ENCODE assay signal across 8 cellular contexts in genomic region chr15:73951591-73951990, GRCh38. TPM values are rescaled to one million over a fixed set of nuclear protein-coding genes. Genes with fewer than 3 reads are reported as not detected.
DNase-seq lines count a peak whose midpoint lies in the region; ATAC-seq and TF ChIP-seq lines count a peak whose summit lies in the region.

No MANE protein-coding gene starts in this region.

- H3K18ac ChIP-seq in IMR-90 (ENCODE audit: low read depth, low read length) = peak overlapping the region; percentile 46
- H3K18ac ChIP-seq in mesenchymal stem cell (ENCODE audit: low read depth in 1 of 2, low read length in 2 of 2) = peak overlapping the region; percentile 91 to 98

- 34% methylated on average over 3 of the region's 12 CpGs; no CpG with 5 or more reads in 1 of the 2 experiments for WGBS in IMR-90 (ENCODE audit: extremely low coverage in 2 of 2, insufficient read length in 1 of 2), 2 experiments
- WGBS in mammary epithelial cell (ENCODE audit: low coverage, missing lambda C conversion rate) = 71% methylated on average over 9 of the region's 12 CpGs
- 22% methylated on average over 9 of the region's 12 CpGs for WGBS in mesenchymal stem cell
- 32 to 45% (median 36%) methylated on average over 11 to 12 of the region's 12 CpGs for WGBS in spleen, 5 donors

- H3K14ac ChIP-seq in IMR-90 (replicated peaks; ENCODE audit: low read depth, low read length) = peak overlapping the region; percentile 71
- H3K14ac ChIP-seq in mesenchymal stem cell (ENCODE audit: low read length in 2 of 2) = peak overlapping the region in 1 of 2 experiments; percentile 2

- H2BK120ac ChIP-seq in IMR-90 (ENCODE audit: low read depth, low read length) = peak overlapping the region; percentile 50
- peak overlapping the region; percentile 97 for H2BK120ac ChIP-seq in mesenchymal stem cell (ENCODE audit: low read depth, low read length)

- H3K4me3 ChIP-seq in IMR-90 (ENCODE audit: insufficient read depth, low read depth, low read length) (no peak overlapping the region), mammary epithelial cell (replicated peaks in 1 of 3; ENCODE audit: insufficient read depth in 1 of 3, low read depth in 2 of 3, low read length in 3 of 3) (no peak overlapping the region), mesenchymal stem cell (ENCODE audit: insufficient read depth in 1 of 2, low read depth in 1 of 2, low read length in 2 of 2) (peak overlapping the region in 1 of 2 experiments; percentile 21), spleen (no peak overlapping the region)

- dilution Hi-C loops in IMR-90 (cut with HindIII; ENCODE audit: low sequenced_read_pairs, unreplicated experiment) (no loop called here), mammary epithelial cell (cut with HindIII; ENCODE audit: low sequenced_read_pairs) (loop anchor here (25.0 kb wide), 1 partner anchor 361 kb away; no protein-coding TSS in a partner anchor)

- BruUV-seq in IMR-90 (replicated peaks; lab: Mats Ljungman, UMichigan) (no TSS peak), mammary epithelial cell (replicated peaks; lab: Mats Ljungman, UMichigan) (no TSS peak)

- H4K20me1 ChIP-seq in IMR-90 (ENCODE audit: insufficient read depth, low read length) (0 out of 2 replicates have a peak, but pooled peaks cover 2% of the 10 kb centered on the region), mammary epithelial cell (ENCODE audit: insufficient read depth, low read length) (no peaks in the 10 kb centered on the region)

- H2BK5ac ChIP-seq in IMR-90 (ENCODE audit: low read depth, low read length, poor library complexity, severe bottlenecking) (peak overlapping the region; percentile 70), mesenchymal stem cell (ENCODE audit: low read depth, low read length, poor library complexity, severe bottlenecking) (peak overlapping the region; percentile 37)

- H3K79me1 ChIP-seq in IMR-90 (ENCODE audit: low read depth in 1 of 2, low read length in 2 of 2) (0 out of 4 replicates have a peak, but pooled peaks cover 0 to 3% of the 10 kb centered on the region in 2 experiments), mesenchymal stem cell (replicated peaks; ENCODE audit: low read length, poor library complexity, severe bottlenecking) (peaks cover 5% of the 10 kb centered on the region)

- no peak for ATAC-seq in IMR-90 (ENCODE audit: low read depth)

- H3K79me2 ChIP-seq in mammary epithelial cell (ENCODE audit: insufficient read depth, low read length) = no peaks in the 10 kb centered on the region

- H3K27me3 ChIP-seq in IMR-90 (ENCODE audit: control insufficient read depth, insufficient read depth, low read length) (no peaks in the 10 kb centered on the region), mammary epithelial cell (ENCODE audit: insufficient read depth, low read length) (no peaks in the 10 kb centered on the region), mesenchymal stem cell (ENCODE audit: control insufficient read depth in 1 of 2, insufficient read depth in 1 of 2, low read length in 2 of 2) (no peaks in the 10 kb centered on the region), spleen (replicated peaks in 1 of 7) (no peaks in the 10 kb centered on the region)

- DNase-seq in IMR-90 = no peak
- DNase-seq in mammary epithelial cell = no peak
- DNase-seq in mesenchymal stem cell = no peak
- DNase-seq in spleen = peak; percentile 63
- no peak for DNase-seq in SIG-M5 treated with dmso at 0.1 percent for 504 hours (lab: John Stamatoyannopoulos, UW; ENCODE audit: unreplicated experiment)
- no peak for DNase-seq in SKM-1 (lab: John Stamatoyannopoulos, UW; ENCODE audit: unreplicated experiment)
- no peak for DNase-seq in RPMI8226
- no peak for DNase-seq in activated effector memory CD4-positive, alpha-beta T cell treated with Interleukin-2 at 50 U/mL for 16 hours

- CTCF ChIA-PET in IMR-90 (lab: Yijun Ruan, JAX) (interaction anchor here (0.7 to 2.1 kb wide), 15 partner anchors 10 to 369 kb away, joined by 3 to 13 read pairs (median 3); no protein-coding TSS in a partner anchor), mammary epithelial cell (lab: Charles Lee; ENCODE audit: low non-redundant PET) (interaction anchor here (0.6 to 1.4 kb wide), 5 partner anchors 10 to 43 kb away, joined by 3 to 11 read pairs (median 4); partner anchors contain the start of gene PML)

- peak overlapping the region; percentile 60 to 88 for H4K8ac ChIP-seq in IMR-90 (ENCODE audit: low read depth in 2 of 2, low read length in 2 of 2)
- H4K8ac ChIP-seq in mesenchymal stem cell (ENCODE audit: low read length) = peak overlapping the region; percentile 95

- no peak for TF ChIP-seq CTCF in IMR-90 (conservative IDR thresholded peaks at IDR 0.05; ENCODE audit: low read depth, low read length)
- no peak for TF ChIP-seq CTCF in mammary epithelial cell (conservative IDR thresholded peaks at IDR 0.05 in 1 of 2, IDR thresholded peaks at IDR 0.05 in 1 of 2; ENCODE audit: extremely low read depth in 1 of 2, insufficient read depth in 1 of 2, low read depth in 1 of 2, low read length in 2 of 2)
- no peak for TF ChIP-seq CTCF in spleen (IDR thresholded peaks at IDR 0.05 in 8 of 11, conservative IDR thresholded peaks at IDR 0.05 in 3 of 11)

- H3K4me1 ChIP-seq in IMR-90 (ENCODE audit: control insufficient read depth, insufficient read depth, low read length) (peaks cover 18% of the 10 kb centered on the region), mammary epithelial cell (ENCODE audit: insufficient read depth, low read length) (peaks cover 20% of the 10 kb centered on the region), mesenchymal stem cell (ENCODE audit: control insufficient read depth, insufficient read depth, low read depth, low read length) (peaks cover 41% of the 10 kb centered on the region), spleen (peaks cover 6 to 48% (median 32%) of the 10 kb centered on the region in 6 donors)

- H2BK15ac ChIP-seq in IMR-90 (ENCODE audit: low read depth, low read length) (peak overlapping the region; percentile 68; the same call in 1 of the 3 replicates), mesenchymal stem cell (ENCODE audit: low read depth, poor library complexity, severe bottlenecking) (peak overlapping the region; percentile 98)

- H3K9me1 ChIP-seq in IMR-90 (ENCODE audit: insufficient read depth, low read length) = peaks cover 7% of the 10 kb centered on the region

- H4K91ac ChIP-seq in IMR-90 (ENCODE audit: insufficient read depth, low read depth, low read length) (peak overlapping the region; percentile 46), mesenchymal stem cell (ENCODE audit: low read length) (peak overlapping the region; percentile 100)

- H3K4ac ChIP-seq in IMR-90 (ENCODE audit: low read depth, low read length) (peak overlapping the region; percentile 76), mesenchymal stem cell (ENCODE audit: low read depth in 1 of 2, low read length in 2 of 2) (peak overlapping the region; percentile 76 to 97)

- TF ChIP-seq POLR2A in IMR-90 (IDR thresholded peaks at IDR 0.05; ENCODE audit: low read depth, low read length) (no peak), spleen (IDR thresholded peaks at IDR 0.05) (no peak)

- POLR2A ChIA-PET in IMR-90 (lab: Charles Lee; ENCODE audit: unreplicated experiment) = interaction anchor here (0.7 to 0.9 kb wide), 3 partner anchors 11 to 482 kb away, joined by 3 to 6 read pairs (median 5); no protein-coding TSS in a partner anchor

- peak overlapping the region; percentile 63; the same call in 1 of the 2 replicates for H3K23ac ChIP-seq in IMR-90 (ENCODE audit: low read depth, low read length)
- no peak overlapping the region for H3K23ac ChIP-seq in mesenchymal stem cell (ENCODE audit: low read length in 2 of 2)

- intact Hi-C loops in IMR-90 (cut with micrococcal nuclease) (loop anchor here (1.0 kb wide), 1 partner anchor 13 kb away; no protein-coding TSS in a partner anchor), mammary epithelial cell (cut with micrococcal nuclease) (loop anchor here (1.0 kb wide), 2 partner anchors 13 to 86 kb away; no protein-coding TSS in a partner anchor), spleen (cut with DNase I; ENCODE audit: low total_unique reads) (no loop called here)

- in situ Hi-C loops in IMR-90 (cut with MboI; ENCODE audit: low sequenced_read_pairs) (no loop called here), mammary epithelial cell (cut with MboI; ENCODE audit: low sequenced_read_pairs in 2 of 2) (no loop called here)

- H3K4me2 ChIP-seq in IMR-90 (ENCODE audit: low read depth, low read length) (no peak overlapping the region; the same call in 1 of the 2 replicates), mammary epithelial cell (ENCODE audit: insufficient read depth, low read depth, low read length) (no peak overlapping the region), mesenchymal stem cell (ENCODE audit: low read length, poor library complexity, severe bottlenecking) (no peak overlapping the region)

- peak overlapping the region; percentile 5; the same call in 1 of the 2 replicates for H3K56ac ChIP-seq in IMR-90 (ENCODE audit: extremely low read depth, insufficient read depth, low read length)

- peak overlapping the region; percentile 59 for H2AK9ac ChIP-seq in IMR-90 (replicated peaks; ENCODE audit: low read depth, low read length, poor library complexity)

- H3K9ac ChIP-seq in IMR-90 (ENCODE audit: low read depth, low read length) (peak overlapping the region; percentile 42), mammary epithelial cell (ENCODE audit: insufficient read depth, low read length) (peak overlapping the region; percentile 2), mesenchymal stem cell (ENCODE audit: low read length) (peak overlapping the region; percentile 73)

- H3K9me3 ChIP-seq in IMR-90 (ENCODE audit: control insufficient read depth, insufficient read depth, low read length) (no peaks in the 10 kb centered on the region), mammary epithelial cell (replicated peaks; ENCODE audit: insufficient read depth, low read length) (no peaks in the 10 kb centered on the region), mesenchymal stem cell (ENCODE audit: control insufficient read depth, low read length) (no peaks in the 10 kb centered on the region), spleen (no peaks in the 10 kb centered on the region)

- peak overlapping the region; percentile 57 for H2BK20ac ChIP-seq in IMR-90 (ENCODE audit: low read depth, low read length)

- H3K27ac ChIP-seq in IMR-90 (ENCODE audit: insufficient read depth, low read length) (peak overlapping the region; percentile 79), mammary epithelial cell (ENCODE audit: insufficient read depth, low read depth, low read length) (peak overlapping the region; percentile 11), mesenchymal stem cell (ENCODE audit: low read length, poor library complexity, severe bottlenecking) (peak overlapping the region; percentile 79), spleen (peak overlapping the region; percentile 61 to 92 (median 85))

- H2AK5ac ChIP-seq in IMR-90 (ENCODE audit: low read depth, low read length) (peak overlapping the region; percentile 85), mesenchymal stem cell (ENCODE audit: low read length, severe bottlenecking) (peak overlapping the region; percentile 69)

- H2BK12ac ChIP-seq in mesenchymal stem cell (ENCODE audit: low read length in 2 of 2) = peak overlapping the region; percentile 44 to 81

- no peak for TF ChIP-seq RAD21 in IMR-90 (IDR thresholded peaks at IDR 0.05; ENCODE audit: low read length)

- H2AFZ ChIP-seq in IMR-90 (replicated peaks; ENCODE audit: low read length, poor library complexity) (peak overlapping the region; percentile 3), mammary epithelial cell (ENCODE audit: low read depth, low read length) (peak overlapping the region; percentile 28), mesenchymal stem cell (ENCODE audit: low read depth, low read length) (no peak overlapping the region)

- H4K5ac ChIP-seq in IMR-90 (ENCODE audit: low read depth, low read length) = peak overlapping the region; percentile 19; the same call in 1 of the 2 replicates

- H3K36me3 ChIP-seq in IMR-90 (ENCODE audit: control insufficient read depth, insufficient read depth, low read length) (peaks cover 51% of the 10 kb centered on the region), mammary epithelial cell (ENCODE audit: insufficient read depth, low read length) (no peaks in the 10 kb centered on the region), mesenchymal stem cell (ENCODE audit: control insufficient read depth in 1 of 2, insufficient read depth in 2 of 2, low read depth in 1 of 2, low read length in 2 of 2) (peaks cover 60 to 65% of the 10 kb centered on the region in 2 experiments), spleen (no peaks in the 10 kb centered on the region)

RNA-seq across cellular contexts. Expression of gene LOXL1, which starts 25.3 kb away (rescaled TPM):
- total RNA-seq in IMR-90 (2012; rRNA removed) = 146 and 148 TPM in 2 replicates
- polyA plus RNA-seq in IMR-90 (2012; rRNA removed) = 311 and 332 TPM in 2 replicates
- 118 and 403 TPM in 2 replicates for polyA plus RNA-seq in IMR-90 (2012; cell fraction: cytosol; rRNA removed)
- 211 and 331 TPM in 2 replicates for polyA plus RNA-seq in IMR-90 (2012; cell fraction: nucleus; rRNA removed; ENCODE audit: low replicate concordance)
- 10 to 100 TPM in 1 of 2 donors, 1 to 10 TPM in 1; 5.0 to 23.0 TPM for total RNA-seq in mammary epithelial cell
- 18.7 TPM for polyA plus RNA-seq in mammary epithelial cell
- 6.0 TPM for polyA minus RNA-seq in mammary epithelial cell
- 187 TPM for polyA plus RNA-seq in mesenchymal stem cell (2013, experiment 1 of 2)
- 181 TPM for polyA plus RNA-seq in mesenchymal stem cell (2013, experiment 2 of 2)
- total RNA-seq in spleen = 1 to 10 TPM; 3.3 to 9.4 (median 6.4) TPM
- 10 to 100 TPM in 1 of 3 donors, 1 to 10 TPM in 2; 7.9 to 11.3 (median 9.4) TPM for polyA plus RNA-seq in spleen

RNA-seq across cellular contexts. Expression of gene STOML1, which starts 40.5 kb away (rescaled TPM):
- total RNA-seq in IMR-90 (2012; rRNA removed) = 11.8 and 12.5 TPM in 2 replicates
- polyA plus RNA-seq in IMR-90 (2012; rRNA removed) = 21.2 and 25.0 TPM in 2 replicates
- 15.0 and 22.2 TPM in 2 replicates for polyA plus RNA-seq in IMR-90 (2012; cell fraction: cytosol; rRNA removed)
- polyA plus RNA-seq in IMR-90 (2012; cell fraction: nucleus; rRNA removed; ENCODE audit: low replicate concordance) = 13.0 and 29.7 TPM in 2 replicates
- total RNA-seq in mammary epithelial cell = 10 to 100 TPM; 14.0 to 15.3 TPM
- 10.9 TPM for polyA plus RNA-seq in mammary epithelial cell
- polyA minus RNA-seq in mammary epithelial cell = 36.3 TPM
- 7.8 TPM for polyA plus RNA-seq in mesenchymal stem cell (2013, experiment 1 of 2)
- 8.5 TPM for polyA plus RNA-seq in mesenchymal stem cell (2013, experiment 2 of 2)
- total RNA-seq in spleen = 10 to 100 TPM in 3 of 7 donors, 1 to 10 TPM in 4; 9.0 to 15.2 (median 9.6) TPM
- 10 to 100 TPM in 2 of 3 donors, 1 to 10 TPM in 1; 8.2 to 12.4 (median 10.4) TPM for polyA plus RNA-seq in spleen

RNA-seq across cellular contexts. Expression of gene PML, which starts 42.9 kb away (rescaled TPM):
- total RNA-seq in IMR-90 (2012; rRNA removed) (8.8 and 10.3 TPM in 2 replicates), mammary epithelial cell (10 to 100 TPM; 38.7 to 55.5 TPM), spleen (100 to 1,000 TPM in 2 of 7 donors, 10 to 100 TPM in 5; 79.5 to 127 (median 88.4) TPM)
- polyA plus RNA-seq in IMR-90 (2012; rRNA removed) (22.6 and 23.1 TPM in 2 replicates), mammary epithelial cell (16.8 TPM), spleen (10 to 100 TPM; 17.5 to 34.6 (median 26.1) TPM)
- polyA plus RNA-seq in IMR-90 (2012; cell fraction: cytosol; rRNA removed) = 28.1 and 29.3 TPM in 2 replicates
- polyA plus RNA-seq in IMR-90 (2012; cell fraction: nucleus; rRNA removed; ENCODE audit: low replicate concordance) = 43.2 and 105 TPM in 2 replicates
- 54.1 TPM for polyA minus RNA-seq in mammary epithelial cell
- polyA plus RNA-seq in mesenchymal stem cell (2013, experiment 1 of 2) = 49.0 TPM
- 51.3 TPM for polyA plus RNA-seq in mesenchymal stem cell (2013, experiment 2 of 2)

Comparison
In these comparisons a context has a peak if more than half of its experiments do, and no peak if none do; other contexts are left out.
1. H3K27ac ChIP-seq: peak in every context shown above with its lines; median percentile 85 in spleen; 79 in IMR-90; 79 in mesenchymal stem cell; 11 in mammary epithelial cell.
2. H3K9ac ChIP-seq: peak in every context shown above with its lines; median percentile 73 in mesenchymal stem cell; 42 in IMR-90; 2 in mammary epithelial cell.